ENCODE assay signal across 1 cellular context in the genomic region with DNA sequence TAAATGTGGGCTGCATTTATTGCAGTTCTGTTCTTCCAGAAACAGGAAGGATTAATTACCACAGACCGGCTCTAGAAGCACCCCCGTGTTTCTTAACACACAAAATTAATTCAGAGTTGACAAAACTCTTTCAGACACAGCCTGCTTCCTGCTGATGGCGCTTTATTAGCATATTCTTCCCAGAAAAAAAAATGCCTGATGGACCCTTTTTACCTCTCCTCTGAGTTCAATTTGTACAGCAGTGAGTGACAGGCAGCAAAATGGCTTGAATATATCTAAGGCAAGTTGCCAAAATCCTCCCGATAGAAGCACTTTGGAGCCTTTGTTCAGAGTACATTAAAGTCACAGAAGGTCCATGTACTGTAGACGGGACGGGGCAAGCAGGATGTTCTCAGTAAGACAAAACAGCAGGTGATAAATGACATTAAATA.
TF ChIP-seq lines count a peak whose summit lies in the region.

No MANE protein-coding gene starts in this region.

TF ChIP-seq in GM23338, 12 proteins besides CTCF, POLR2A, EP300 and RAD21 (continued from another document):
- TF ChIP-seq, protein P1, sequence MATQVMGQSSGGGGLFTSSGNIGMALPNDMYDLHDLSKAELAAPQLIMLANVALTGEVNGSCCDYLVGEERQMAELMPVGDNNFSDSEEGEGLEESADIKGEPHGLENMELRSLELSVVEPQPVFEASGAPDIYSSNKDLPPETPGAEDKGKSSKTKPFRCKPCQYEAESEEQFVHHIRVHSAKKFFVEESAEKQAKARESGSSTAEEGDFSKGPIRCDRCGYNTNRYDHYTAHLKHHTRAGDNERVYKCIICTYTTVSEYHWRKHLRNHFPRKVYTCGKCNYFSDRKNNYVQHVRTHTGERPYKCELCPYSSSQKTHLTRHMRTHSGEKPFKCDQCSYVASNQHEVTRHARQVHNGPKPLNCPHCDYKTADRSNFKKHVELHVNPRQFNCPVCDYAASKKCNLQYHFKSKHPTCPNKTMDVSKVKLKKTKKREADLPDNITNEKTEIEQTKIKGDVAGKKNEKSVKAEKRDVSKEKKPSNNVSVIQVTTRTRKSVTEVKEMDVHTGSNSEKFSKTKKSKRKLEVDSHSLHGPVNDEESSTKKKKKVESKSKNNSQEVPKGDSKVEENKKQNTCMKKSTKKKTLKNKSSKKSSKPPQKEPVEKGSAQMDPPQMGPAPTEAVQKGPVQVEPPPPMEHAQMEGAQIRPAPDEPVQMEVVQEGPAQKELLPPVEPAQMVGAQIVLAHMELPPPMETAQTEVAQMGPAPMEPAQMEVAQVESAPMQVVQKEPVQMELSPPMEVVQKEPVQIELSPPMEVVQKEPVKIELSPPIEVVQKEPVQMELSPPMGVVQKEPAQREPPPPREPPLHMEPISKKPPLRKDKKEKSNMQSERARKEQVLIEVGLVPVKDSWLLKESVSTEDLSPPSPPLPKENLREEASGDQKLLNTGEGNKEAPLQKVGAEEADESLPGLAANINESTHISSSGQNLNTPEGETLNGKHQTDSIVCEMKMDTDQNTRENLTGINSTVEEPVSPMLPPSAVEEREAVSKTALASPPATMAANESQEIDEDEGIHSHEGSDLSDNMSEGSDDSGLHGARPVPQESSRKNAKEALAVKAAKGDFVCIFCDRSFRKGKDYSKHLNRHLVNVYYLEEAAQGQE (IDR thresholded peaks at IDR 0.05; ENCODE audit: unreplicated experiment) = no peak
